In genomic region chr19:18349524-18350128, GRCh38 we compare ENCODE assay signal across 8 cellular contexts. TPM values are rescaled to one million over a fixed set of nuclear protein-coding genes. Genes with fewer than 3 reads are reported as not detected.
DNase-seq lines count a peak whose midpoint lies in the region; ATAC-seq, FAIRE-seq and TF ChIP-seq lines count a peak whose summit lies in the region.

No MANE protein-coding gene starts in this region.

- POLR2A ChIA-PET in GM12878 (lab: Charles Lee) = interaction anchor here (0.6 kb wide), 1 partner anchor 10 kb away, joined by 3 read pairs; no protein-coding TSS in a partner anchor

- ATAC-seq in GM12878 (peak; percentile 80), HG02938 (IDR thresholded peaks at IDR 0.05; ENCODE audit: unreplicated experiment) (no peak), HG03342 (IDR thresholded peaks at IDR 0.05; ENCODE audit: unreplicated experiment) (no peak)

- no peaks in the 10 kb centered on the region for H3K9me3 ChIP-seq in GM12878 (replicated peaks; ENCODE audit: control insufficient read depth, insufficient read depth, low read length)
- no peaks in the 10 kb centered on the region for H3K9me3 ChIP-seq in tibial nerve

- SMC1A ChIA-PET in GM12878 (lab: Charles Lee; ENCODE audit: uncharacterized antibody, unreplicated experiment) = interaction anchor here (0.8 to 3.7 kb wide), 18 partner anchors 10 to 144 kb away, joined by 3 to 30 read pairs (median 4); no protein-coding TSS in a partner anchor

- in situ Hi-C loops in GM12878 (cut with MboI) = no loop called here

- TF ChIP-seq RAD21 in GM12878 (IDR thresholded peaks at IDR 0.05; ENCODE audit: insufficient read depth, low read depth, low read length) = peak; percentile 88

- H3K27me3 ChIP-seq in GM12878 (replicated peaks in 1 of 2; ENCODE audit: control insufficient read depth in 2 of 2, insufficient read depth in 2 of 2, low read length in 1 of 2) = no peaks in the 10 kb centered on the region
- H3K27me3 ChIP-seq in tibial nerve = no peaks in the 10 kb centered on the region

- FAIRE-seq in GM12878 (lab: Jason Lieb, UNC) = no peak

- TF ChIP-seq CTCF in GM12878 (IDR thresholded peaks at IDR 0.05 in 2 of 3, conservative IDR thresholded peaks at IDR 0.05 in 1 of 3; ENCODE audit: control insufficient read depth in 2 of 3, extremely low read depth in 1 of 3, insufficient read depth in 1 of 3, low read depth in 3 of 3, low read length in 3 of 3) = peak; percentile 74 to 93 (median 80)
- peak; percentile 59 to 78 (median 69) for TF ChIP-seq CTCF in tibial nerve (IDR thresholded peaks at IDR 0.05)

- 41% methylated on average over 12 of the region's 12 CpGs for WGBS in GM12878 (ENCODE audit: insufficient coverage, insufficient replicate concordance, low lambda C conversion rate, missing lambda C conversion rate)
- WGBS in tibial nerve, 2 donors = 55 to 56% methylated on average over 12 of the region's 12 CpGs

- no peak overlapping the region for H2AFZ ChIP-seq in GM12878 (ENCODE audit: control insufficient read depth, low read depth, low read length)

- peaks cover 0 to 10% of the 10 kb centered on the region in 2 experiments; a peak in 1 of 4 replicates for H3K36me3 ChIP-seq in GM12878 (ENCODE audit: control insufficient read depth in 2 of 2, insufficient read depth in 2 of 2, low read length in 1 of 2)
- peaks cover 0 to 50% (median 0%) of the 10 kb centered on the region in 3 donors for H3K36me3 ChIP-seq in tibial nerve

- TF ChIP-seq EP300 in GM12878 (IDR thresholded peaks at IDR 0.05; ENCODE audit: borderline replicate concordance in 1 of 2, control insufficient read depth in 1 of 2, low read depth in 2 of 2, low read length in 2 of 2) (no peak), tibial nerve (IDR thresholded peaks at IDR 0.05) (no peak)

- no peaks in the 10 kb centered on the region for H4K20me1 ChIP-seq in GM12878 (ENCODE audit: control insufficient read depth, insufficient read depth)

- H3K79me2 ChIP-seq in GM12878 (ENCODE audit: control insufficient read depth, insufficient read depth, low read length) = no peaks in the 10 kb centered on the region

- no peak overlapping the region for H3K4me3 ChIP-seq in GM12878
- no peak overlapping the region for H3K4me3 ChIP-seq in tibial nerve

- H3K9ac ChIP-seq in GM12878 (ENCODE audit: control insufficient read depth, insufficient read depth, low read length) = no peak overlapping the region

- CTCF ChIA-PET in GM12878 (lab: Yijun Ruan, JAX) = interaction anchor here (0.5 to 4.3 kb wide), 21 partner anchors 8 to 113 kb away, joined by 3 to 75 read pairs (median 5); partner anchors contain the start of genes GDF15 and LRRC25

- RAD21 ChIA-PET in GM12878 (lab: Charles Lee; ENCODE audit: unreplicated experiment) = interaction anchor here (0.6 to 1.4 kb wide), 9 partner anchors 21 to 70 kb away, joined by 3 to 15 read pairs (median 3); no protein-coding TSS in a partner anchor

- no TSS peak for BruUV-seq in GM12878 (replicated peaks; lab: Mats Ljungman, UMichigan)

- H3K4me1 ChIP-seq in GM12878 (ENCODE audit: control insufficient read depth, insufficient read depth, low read length) (no peaks in the 10 kb centered on the region), tibial nerve (peaks cover 0 to 7% (median 0%) of the 10 kb centered on the region in 4 donors)

- DNase-seq in activated effector memory CD4-positive, alpha-beta T cell treated with anti-CD3 and anti-CD28 coated beads, Interleukin-2, amount 50 U/mL, for 16 hours = peak; percentile 67
- no peak for DNase-seq in activated effector memory CD4-positive, alpha-beta T cell treated with Interleukin-2 at 50 U/mL for 16 hours
- DNase-seq in NCI-H1105 (lab: John Stamatoyannopoulos, UW) (peak; percentile 26), GM12878 (ENCODE audit: low read depth, low spot score) (no peak), kidney tubule cell (ENCODE audit: low spot score) (peak; percentile 59), tibial nerve (ENCODE audit: low spot score in 2 of 2) (peak; percentile 49 to 73)

- no peak for TF ChIP-seq POLR2A in GM12878 (IDR thresholded peaks at IDR 0.05; ENCODE audit: low read depth, low read length)
- no peak for TF ChIP-seq POLR2A in tibial nerve (IDR thresholded peaks at IDR 0.05)

- intact Hi-C loops in GM12878 (cut with micrococcal nuclease; ENCODE audit: unreplicated experiment) = loop anchor here (1.0 kb wide), 1 partner anchor 61 kb away; no protein-coding TSS in a partner anchor

- no peak overlapping the region for H3K4me2 ChIP-seq in GM12878 (ENCODE audit: control insufficient read depth, insufficient read depth)

- H3K27ac ChIP-seq in GM12878 (ENCODE audit: control insufficient read depth, insufficient read depth) (no peak overlapping the region), tibial nerve (no peak overlapping the region)

RNA-seq across cellular contexts. Expression of gene PGPEP1, which starts 9.2 kb away (rescaled TPM):
- total RNA-seq in GM12878 (2013; cell fraction: nucleolus; rRNA removed) = 50.5 and 53.8 TPM in 2 replicates
- total RNA-seq in GM12878 (2014; rRNA removed) = 14.6 and 15.5 TPM in 2 replicates
- total RNA-seq in GM12878 (2014; rRNA removed; fragmentation: Illumina TruSeq; extraction: Trizol) = 22.8 and 25.1 TPM in 2 replicates
- 37.9 and 39.4 TPM in 2 replicates for total RNA-seq in GM12878 (2021)
- 15.9 TPM for polyA plus RNA-seq in GM12878 (2011; ENCODE audit: low read depth)
- polyA plus RNA-seq in GM12878 (2011; rRNA removed) = 21.4 and 33.7 TPM in 2 replicates
- polyA plus RNA-seq in GM12878 (2011; cell fraction: cytosol; rRNA removed) = 31.7 and 40.5 TPM in 2 replicates
- polyA plus RNA-seq in GM12878 (2011; cell fraction: nucleus; rRNA removed) = 39.9 and 44.3 TPM in 2 replicates
- 21.5 and 32.3 TPM in 2 replicates for polyA plus RNA-seq in GM12878 (2012)
- polyA plus RNA-seq in GM12878 (2014; fragmentation: Illumina TruSeq; extraction: Trizol) = 11.3 and 14.4 TPM in 2 replicates
- 10 to 100 TPM; 13.8 to 13.9 TPM for polyA plus RNA-seq in GM12878 (2014; fragmentation: Nextera tagmentation; extraction: Ambion mirVana)
- 18.2 and 20.7 TPM in 2 replicates for polyA plus RNA-seq in GM12878 (2014; rRNA removed)
- 10 to 100 TPM; 15.9 to 20.5 TPM for polyA plus RNA-seq in GM12878 (2016; fragmentation: Nextera tagmentation; extraction: Ambion mirVana)
- 61.1 and 73.8 TPM in 2 replicates for polyA minus RNA-seq in GM12878 (2011; rRNA and poly(A)+ RNA removed)
- polyA minus RNA-seq in GM12878 (2011; cell fraction: cytosol; rRNA and poly(A)+ RNA removed) = 14.3 and 17.2 TPM in 2 replicates
- polyA minus RNA-seq in GM12878 (2011; cell fraction: nucleus; rRNA and poly(A)+ RNA removed) = 14.3 and 22.0 TPM in 2 replicates
- total RNA-seq in tibial nerve = 10 to 100 TPM; 15.9 to 27.9 (median 20.1) TPM

RNA-seq across cellular contexts. Expression of gene LSM4, which starts 26.8 kb away (rescaled TPM):
- 19.7 and 29.3 TPM in 2 replicates for total RNA-seq in GM12878 (2013; cell fraction: nucleolus; rRNA removed)
- total RNA-seq in GM12878 (2014; rRNA removed) = 430 and 457 TPM in 2 replicates
- 163 and 186 TPM in 2 replicates for total RNA-seq in GM12878 (2014; rRNA removed; fragmentation: Illumina TruSeq; extraction: Trizol)
- total RNA-seq in GM12878 (2021) = 248 and 251 TPM in 2 replicates
- 28.1 TPM for polyA plus RNA-seq in GM12878 (2011; ENCODE audit: low read depth)
- 95.6 and 140 TPM in 2 replicates for polyA plus RNA-seq in GM12878 (2011; rRNA removed)
- polyA plus RNA-seq in GM12878 (2011; cell fraction: cytosol; rRNA removed) = 186 and 318 TPM in 2 replicates
- polyA plus RNA-seq in GM12878 (2011; cell fraction: nucleus; rRNA removed) = 124 and 152 TPM in 2 replicates
- 117 and 128 TPM in 2 replicates for polyA plus RNA-seq in GM12878 (2012)
- polyA plus RNA-seq in GM12878 (2014; fragmentation: Illumina TruSeq; extraction: Trizol) = 59.2 and 86.6 TPM in 2 replicates
- polyA plus RNA-seq in GM12878 (2014; fragmentation: Nextera tagmentation; extraction: Ambion mirVana) = 10 to 100 TPM; 12.6 to 38.2 TPM
- polyA plus RNA-seq in GM12878 (2014; rRNA removed) = 439 and 477 TPM in 2 replicates
- polyA plus RNA-seq in GM12878 (2016; fragmentation: Nextera tagmentation; extraction: Ambion mirVana) = 100 to 1,000 TPM; 628 to 652 TPM
- 21.9 and 42.9 TPM in 2 replicates for polyA minus RNA-seq in GM12878 (2011; rRNA and poly(A)+ RNA removed)
- 25.9 and 27.1 TPM in 2 replicates for polyA minus RNA-seq in GM12878 (2011; cell fraction: cytosol; rRNA and poly(A)+ RNA removed)
- polyA minus RNA-seq in GM12878 (2011; cell fraction: nucleus; rRNA and poly(A)+ RNA removed) = 19.8 and 31.0 TPM in 2 replicates
- 100 to 1,000 TPM in 3 of 4 donors, 10 to 100 TPM in 1; 70.4 to 167 (median 156) TPM for total RNA-seq in tibial nerve

RNA-seq across cellular contexts. Expression of gene GDF15, which starts 36.3 kb away (rescaled TPM):
- total RNA-seq in GM12878 (2013; cell fraction: nucleolus; rRNA removed) = 4.5 and 5.8 TPM in 2 replicates
- 1.4 and 1.8 TPM in 2 replicates for total RNA-seq in GM12878 (2014; rRNA removed)
- total RNA-seq in GM12878 (2014; rRNA removed; fragmentation: Illumina TruSeq; extraction: Trizol) = 0.31 and 0.60 TPM in 2 replicates
- total RNA-seq in GM12878 (2021) = 1.6 and 2.2 TPM in 2 replicates
- 0.97 TPM for polyA plus RNA-seq in GM12878 (2011; ENCODE audit: low read depth)
- polyA plus RNA-seq in GM12878 (2011; rRNA removed) = 0.22 and 0.46 TPM in 2 replicates
- 2.1 and 2.2 TPM in 2 replicates for polyA plus RNA-seq in GM12878 (2011; cell fraction: cytosol; rRNA removed)
- polyA plus RNA-seq in GM12878 (2011; cell fraction: nucleus; rRNA removed) = 3.2 and 4.0 TPM in 2 replicates
- 3.5 and 6.0 TPM in 2 replicates for polyA plus RNA-seq in GM12878 (2012)
- 0.29 and 0.92 TPM in 2 replicates for polyA plus RNA-seq in GM12878 (2014; fragmentation: Illumina TruSeq; extraction: Trizol)
- polyA plus RNA-seq in GM12878 (2014; fragmentation: Nextera tagmentation; extraction: Ambion mirVana) = under 1 TPM in 1 of 2 experiments, not detected in 1; 0.11 TPM
- 1.4 and 1.6 TPM in 2 replicates for polyA plus RNA-seq in GM12878 (2014; rRNA removed)
- 1 to 10 TPM; 2.8 to 3.6 TPM for polyA plus RNA-seq in GM12878 (2016; fragmentation: Nextera tagmentation; extraction: Ambion mirVana)
- 1.6 TPM in 1 of 2 replicates, not detected in the other for polyA minus RNA-seq in GM12878 (2011; rRNA and poly(A)+ RNA removed)
- polyA minus RNA-seq in GM12878 (2011; cell fraction: cytosol; rRNA and poly(A)+ RNA removed) = 2.8 and 7.8 TPM in 2 replicates
- 1.6 and 2.2 TPM in 2 replicates for polyA minus RNA-seq in GM12878 (2011; cell fraction: nucleus; rRNA and poly(A)+ RNA removed)
- total RNA-seq in tibial nerve = 10 to 100 TPM in 2 of 4 donors, 1 to 10 TPM in 2; 4.2 to 31.0 (median 13.2) TPM

RNA-seq across cellular contexts. Expression of gene LRRC25, which starts 47.8 kb away (rescaled TPM):
- 14.5 and 19.3 TPM in 2 replicates for total RNA-seq in GM12878 (2013; cell fraction: nucleolus; rRNA removed)
- total RNA-seq in GM12878 (2014; rRNA removed) (2.5 and 2.9 TPM in 2 replicates), GM12878 (2014; rRNA removed; fragmentation: Illumina TruSeq; extraction: Trizol) (1.1 TPM in 2 replicates), GM12878 (2021) (2.7 TPM in 2 replicates), tibial nerve (10 to 100 TPM in 2 of 4 donors, 1 to 10 TPM in 2; 9.0 to 13.8 (median 9.8) TPM)
- polyA plus RNA-seq in GM12878 (2011; ENCODE audit: low read depth) = 1.6 TPM
- polyA plus RNA-seq in GM12878 (2011; rRNA removed) (0.19 and 0.38 TPM in 2 replicates), GM12878 (2014; fragmentation: Illumina TruSeq; extraction: Trizol) (1.00 and 1.3 TPM in 2 replicates), GM12878 (2014; fragmentation: Nextera tagmentation; extraction: Ambion mirVana) (under 1 TPM; 0.50 to 0.53 TPM), GM12878 (2014; rRNA removed) (2.1 and 2.7 TPM in 2 replicates), GM12878 (2016; fragmentation: Nextera tagmentation; extraction: Ambion mirVana) (1 to 10 TPM; 1.2 to 1.6 TPM)
- polyA plus RNA-seq in GM12878 (2011; cell fraction: cytosol; rRNA removed) = 0.55 and 0.87 TPM in 2 replicates
- polyA plus RNA-seq in GM12878 (2011; cell fraction: nucleus; rRNA removed) = 0.24 and 0.42 TPM in 2 replicates
- 4.1 and 4.9 TPM in 2 replicates for polyA plus RNA-seq in GM12878 (2012)
- polyA minus RNA-seq in GM12878 (2011; rRNA and poly(A)+ RNA removed) = 0.44 and 1.1 TPM in 2 replicates
- polyA minus RNA-seq in GM12878 (2011; cell fraction: cytosol; rRNA and poly(A)+ RNA removed) = 0.67 TPM in 1 of 2 replicates, not detected in the other
- 0.73 and 0.86 TPM in 2 replicates for polyA minus RNA-seq in GM12878 (2011; cell fraction: nucleus; rRNA and poly(A)+ RNA removed)

Comparison
In these comparisons a context has a peak if more than half of its experiments do, and no peak if none do; other contexts are left out.
1. DNase-seq: peak in activated effector memory CD4-positive, alpha-beta T cell treated with anti-CD3 and anti-CD28 coated beads, Interleukin-2, amount 50 U/mL, for 16 hours (single experiment), NCI-H1105 (single experiment), kidney tubule cell (single experiment) and tibial nerve (2 of 2); none in activated effector memory CD4-positive, alpha-beta T cell treated with Interleukin-2 at 50 U/mL for 16 hours (single experiment) and GM12878 (single experiment).